1 cellular context compared by ENCODE assay signal in genomic region chr2:88607416-88607815, GRCh38.
TF ChIP-seq lines count a peak whose summit lies in the region.

No MANE protein-coding gene starts in this region.

TF ChIP-seq in GM12878, 131 proteins besides CTCF, POLR2A, EP300 and RAD21 (continued from another document):
- TF ChIP-seq SKIL (IDR thresholded peaks at IDR 0.05; ENCODE audit: low read depth, poor library complexity, severe bottlenecking) (no peak), PML (IDR thresholded peaks at IDR 0.05; ENCODE audit: low read length) (0 out of 2 replicates have a peak, but pooled peaks have one; percentile 4), RUNX3 (IDR thresholded peaks at IDR 0.05; ENCODE audit: low read length) (no peak)
